Comparison of ENCODE assay signal across 38 cellular contexts in genomic region chr11:127288926-127289325, GRCh38.
"Had no signal": no experiment of that assay in that cellular context is flagged by ENCODE, and none has a peak within 500 bp of the region (broad histone marks: within the 10 kb centered on the region; RNA-seq: fewer than 3 reads in every experiment).

No MANE protein-coding gene starts in this region.

- H3K4me1 ChIP-seq: ascending aorta had no signal

- H3K36me3 Mint-ChIP-seq: activated CD4-positive, alpha-beta memory T cell treated with anti-CD3 and anti-CD28 coated beads for 36 hours; activated naive CD4-positive, alpha-beta T cell treated with anti-CD3 and anti-CD28 coated beads, Interleukin-2, amount 10 ng/mL, durations not matched to agents 7 days and 5 days; activated naive CD8-positive, alpha-beta T cell; activated naive CD8-positive, alpha-beta T cell treated with anti-CD3 and anti-CD28 coated beads, Interleukin-2, amount 10 ng/mL, durations not matched to agents 7 days and 5 days; brain had no signal

- H3K27ac Mint-ChIP-seq: activated B cell treated with CpG ODN at 0.5 μM for 24 hours; activated CD4-positive, alpha-beta memory T cell treated with anti-CD3 and anti-CD28 coated beads for 36 hours; activated CD4-positive, alpha-beta T cell treated with anti-CD3 and anti-CD28 coated beads, Interleukin-2, amount 10 ng/mL, durations not matched to agents 24 days and 14 days; activated CD8-positive, alpha-beta T cell treated with anti-CD3 and anti-CD28 coated beads for 36 hours; activated naive CD4-positive, alpha-beta T cell treated with anti-CD3 and anti-CD28 coated beads, Interleukin-2, amount 10 ng/mL, durations not matched to agents 7 days and 5 days; activated naive CD4-positive, alpha-beta T cell treated with anti-CD3 and anti-CD28 coated beads, Interleukin-2, amount 50 U/mL, for 24 hours; activated naive CD8-positive, alpha-beta T cell; activated naive CD8-positive, alpha-beta T cell treated with anti-CD3 and anti-CD28 coated beads, Interleukin-2, amount 10 ng/mL, durations not matched to agents 7 days and 5 days; activated naive CD8-positive, alpha-beta T cell treated with anti-CD3 and anti-CD28 coated beads, Interleukin-2, amount 50 U/mL, for 24 hours; activated T-cell treated with anti-CD3 and anti-CD28 coated beads, Interleukin-2, amount 50 U/mL, for 72 hours; activated T-helper 1 cell treated with anti-CD3 and anti-CD28 coated beads, Interleukin-12 subunit alpha, Interleukin-12 subunit beta, Interleukin-2, Interleukin-4 antibody, amounts not matched to agents 30 ng/mL and 10 ng/mL and 1 ng/mL, durations not matched to agents 14 hours and 24 hours and 36 hours; activated T-helper 17 cell treated with anti-CD3 and anti-CD28 coated beads, Interleukin-2, amount 50 U/mL, for 72 hours; brain; T-helper 1 cell treated with Interleukin-12 subunit alpha and Interleukin-12 subunit beta and Interleukin-4 antibody, amounts not matched to agents 30 μg/mL and 1 μg/mL, for 36 hours; T-helper 2 cell treated with Interferon-gamma antibody and Interleukin-4, amounts not matched to agents 5 μg/mL and 100 μg/mL, for 36 hours had no signal

- H3K9me3 ChIP-seq: ascending aorta had no signal

- FAIRE-seq: bronchial epithelial cell, TTC549 had no signal

- H3K4me3 ChIP-seq: ascending aorta, cardiac muscle cell had no signal

- H3K27me3 ChIP-seq: ascending aorta, cardiac muscle cell had no signal

- H3K4me1 Mint-ChIP-seq: activated B cell treated with CpG ODN at 0.5 μM for 24 hours; activated CD4-positive, alpha-beta T cell treated with anti-CD3 and anti-CD28 coated beads, Interleukin-2, amount 10 ng/mL, durations not matched to agents 24 days and 14 days; activated naive CD4-positive, alpha-beta T cell treated with anti-CD3 and anti-CD28 coated beads, Interleukin-2, amount 10 ng/mL, durations not matched to agents 7 days and 5 days; activated naive CD4-positive, alpha-beta T cell treated with anti-CD3 and anti-CD28 coated beads, Interleukin-2, amount 50 U/mL, for 24 hours; activated naive CD8-positive, alpha-beta T cell treated with anti-CD3 and anti-CD28 coated beads, Interleukin-2, amount 10 ng/mL, durations not matched to agents 7 days and 5 days; activated naive CD8-positive, alpha-beta T cell treated with anti-CD3 and anti-CD28 coated beads, Interleukin-2, amount 50 U/mL, for 24 hours; activated T-helper 17 cell treated with anti-CD3 and anti-CD28 coated beads, Interleukin-2, amount 50 U/mL, for 72 hours; brain; central memory CD8-positive, alpha-beta T cell had no signal

- H3K36me3 ChIP-seq: ascending aorta, cardiac muscle cell had no signal

- H3K4me3 Mint-ChIP-seq: activated B cell treated with CpG ODN at 0.5 μM for 24 hours; activated CD4-positive, alpha-beta memory T cell treated with anti-CD3 and anti-CD28 coated beads for 36 hours; activated CD4-positive, alpha-beta T cell treated with anti-CD3 and anti-CD28 coated beads, Interleukin-2, amount 10 ng/mL, durations not matched to agents 24 days and 14 days; activated CD8-positive, alpha-beta T cell treated with anti-CD3 and anti-CD28 coated beads for 36 hours; activated naive CD4-positive, alpha-beta T cell treated with anti-CD3 and anti-CD28 coated beads, Interleukin-2, amount 10 ng/mL, durations not matched to agents 7 days and 5 days; activated naive CD4-positive, alpha-beta T cell treated with anti-CD3 and anti-CD28 coated beads, Interleukin-2, amount 50 U/mL, for 24 hours; activated naive CD8-positive, alpha-beta T cell; activated naive CD8-positive, alpha-beta T cell treated with anti-CD3 and anti-CD28 coated beads, Interleukin-2, amount 10 ng/mL, durations not matched to agents 7 days and 5 days; activated naive CD8-positive, alpha-beta T cell treated with anti-CD3 and anti-CD28 coated beads, Interleukin-2, amount 50 U/mL, for 24 hours; activated T-cell treated with anti-CD3 and anti-CD28 coated beads, Interleukin-2, amount 50 U/mL, for 4 hours; activated T-cell treated with anti-CD3 and anti-CD28 coated beads, Interleukin-2, amount 50 U/mL, for 72 hours; activated T-helper 1 cell treated with anti-CD3 and anti-CD28 coated beads, Interleukin-12 subunit alpha, Interleukin-12 subunit beta, Interleukin-2, Interleukin-4 antibody, amounts not matched to agents 30 ng/mL and 10 ng/mL and 1 ng/mL, durations not matched to agents 14 hours and 24 hours and 36 hours; activated T-helper 17 cell treated with anti-CD3 and anti-CD28 coated beads, Interleukin-2, amount 50 U/mL, for 72 hours; brain; central memory CD8-positive, alpha-beta T cell; T-helper 1 cell treated with Interleukin-12 subunit alpha and Interleukin-12 subunit beta and Interleukin-4 antibody, amounts not matched to agents 30 μg/mL and 1 μg/mL, for 36 hours; T-helper 2 cell treated with Interferon-gamma antibody and Interleukin-4, amounts not matched to agents 5 μg/mL and 100 μg/mL, for 36 hours had no signal

- DNase-seq: activated B cell treated with CpG ODN at 0.5 μM for 24 hours; activated CD4-positive, alpha-beta memory T cell treated with anti-CD3 and anti-CD28 coated beads for 36 hours; activated CD4-positive, alpha-beta T cell treated with anti-CD3 and anti-CD28 coated beads for 4 hours; activated CD4-positive, alpha-beta T cell treated with anti-CD3 and anti-CD28 coated beads, Interleukin-2, amount 10 ng/mL, durations not matched to agents 24 days and 14 days; activated CD4-positive, alpha-beta T cell treated with anti-CD3 and anti-CD28 coated beads, Interleukin-2, amount 50 U/mL, for 1 hour; activated CD4-positive, alpha-beta T cell treated with anti-CD3 and anti-CD28 coated beads, Interleukin-2, amount 50 U/mL, for 4 hours; activated CD4-positive, CD25-positive, alpha-beta regulatory T cell treated with anti-CD3 and anti-CD28 coated beads, Interleukin-2, amount 50 U/mL, for 72 hours; activated CD8-positive, alpha-beta memory T cell treated with anti-CD3 and anti-CD28 coated beads, Interleukin-2, amount 50 U/mL, for 4 hours; activated CD8-positive, alpha-beta T cell treated with anti-CD3 and anti-CD28 coated beads for 36 hours; activated effector memory CD4-positive, alpha-beta T cell treated with anti-CD3 and anti-CD28 coated beads, Interleukin-2, amount 50 U/mL, for 16 hours; activated naive CD4-positive, alpha-beta T cell treated with anti-CD3 and anti-CD28 coated beads, Interleukin-2, amount 10 ng/mL, durations not matched to agents 7 days and 5 days; activated naive CD4-positive, alpha-beta T cell treated with Interleukin-2 at 50 U/mL for 16 hours; activated naive CD8-positive, alpha-beta T cell treated with anti-CD3 and anti-CD28 coated beads, Interleukin-2, amount 10 ng/mL, durations not matched to agents 7 days and 5 days; activated naive CD8-positive, alpha-beta T cell treated with anti-CD3 and anti-CD28 coated beads, Interleukin-2, amount 50 U/mL, for 24 hours; activated T-cell treated with anti-CD3 and anti-CD28 coated beads for 4 hours; activated T-cell treated with anti-CD3 and anti-CD28 coated beads, Interleukin-2, amount 50 U/mL, for 1 hour; activated T-cell treated with anti-CD3 and anti-CD28 coated beads, Interleukin-2, amount 50 U/mL, for 4 hours; activated T-cell treated with anti-CD3 and anti-CD28 coated beads, Interleukin-2, amount 50 U/mL, for 72 hours; amygdala; anterior cingulate cortex; caudate nucleus; cerebellar nuclear complex; T-helper 1 cell; T-helper 2 cell; T-helper 9 cell had no signal

- ATAC-seq: activated CD8-positive, alpha-beta T cell treated with anti-CD3 and anti-CD28 coated beads for 36 hours; activated naive CD8-positive, alpha-beta T cell treated with anti-CD3 and anti-CD28 coated beads, Interleukin-2, amount 50 U/mL, for 24 hours; activated T-cell treated with anti-CD3 and anti-CD28 coated beads, Interleukin-2, amount 50 U/mL, for 4 hours; activated T-cell treated with anti-CD3 and anti-CD28 coated beads, Interleukin-2, amount 50 U/mL, for 72 hours; activated T-helper 17 cell treated with anti-CD3 and anti-CD28 coated beads, Interleukin-2, amount 50 U/mL, for 72 hours had no signal

- H3K27me3 Mint-ChIP-seq: activated B cell treated with CpG ODN at 0.5 μM for 24 hours; activated CD4-positive, alpha-beta memory T cell treated with anti-CD3 and anti-CD28 coated beads for 36 hours; activated CD4-positive, alpha-beta T cell treated with anti-CD3 and anti-CD28 coated beads, Interleukin-2, amount 10 ng/mL, durations not matched to agents 24 days and 14 days; activated CD8-positive, alpha-beta T cell treated with anti-CD3 and anti-CD28 coated beads for 36 hours; activated naive CD4-positive, alpha-beta T cell treated with anti-CD3 and anti-CD28 coated beads, Interleukin-2, amount 10 ng/mL, durations not matched to agents 7 days and 5 days; activated naive CD4-positive, alpha-beta T cell treated with anti-CD3 and anti-CD28 coated beads, Interleukin-2, amount 50 U/mL, for 24 hours; activated naive CD8-positive, alpha-beta T cell treated with anti-CD3 and anti-CD28 coated beads, Interleukin-2, amount 10 ng/mL, durations not matched to agents 7 days and 5 days; activated naive CD8-positive, alpha-beta T cell treated with anti-CD3 and anti-CD28 coated beads, Interleukin-2, amount 50 U/mL, for 24 hours; activated T-helper 17 cell treated with anti-CD3 and anti-CD28 coated beads, Interleukin-2, amount 50 U/mL, for 72 hours; brain; central memory CD8-positive, alpha-beta T cell had no signal

- H3K27ac ChIP-seq: ascending aorta, cardiac muscle cell, VCaP had no signal
